ENCODE assay signal across 11 cellular contexts in genomic region chr3:42123012-42123581, GRCh38. TPM values are rescaled to one million over a fixed set of nuclear protein-coding genes. Genes with fewer than 3 reads are reported as not detected.
DNase-seq lines count a peak whose midpoint lies in the region; FAIRE-seq and TF ChIP-seq lines count a peak whose summit lies in the region.
"Had no signal": no experiment of that assay in that cellular context is flagged by ENCODE, and none has a peak within 500 bp of the region (broad histone marks: within the 10 kb centered on the region; RNA-seq: fewer than 3 reads in every experiment).

No MANE protein-coding gene starts in this region.

- H3K4me3 ChIP-seq in MG63 (no peak overlapping the region), fibroblast of mammary gland (ENCODE audit: control insufficient read depth, low read depth, low read length) (no peak overlapping the region), suprapubic skin (peak overlapping the region; percentile 2), ascending aorta (no peak overlapping the region)

- H3K27ac ChIP-seq in suprapubic skin = peak overlapping the region; percentile 76
- no peak overlapping the region for H3K27ac ChIP-seq in ascending aorta

- no peak overlapping the region for H3K4me3 Mint-ChIP-seq in T-helper 2 cell treated with Interferon-gamma antibody and Interleukin-4, amounts not matched to agents 5 μg/mL and 100 μg/mL, for 36 hours

- H3K27me3 ChIP-seq in MG63 = no peaks in the 10 kb centered on the region
- no peaks in the 10 kb centered on the region for H3K27me3 ChIP-seq in suprapubic skin
- H3K27me3 ChIP-seq in ascending aorta = no peaks in the 10 kb centered on the region

- WGBS in suprapubic skin = 53% methylated on average over 8 of the region's 8 CpGs

- FAIRE-seq in HTR-8/SVneo (lab: Jason Lieb, UNC) = no peak

- H3K4me1 Mint-ChIP-seq in T-helper 2 cell treated with Interferon-gamma antibody and Interleukin-4, amounts not matched to agents 5 μg/mL and 100 μg/mL, for 36 hours (ENCODE audit: low read depth) = peaks cover 18% of the 10 kb centered on the region

- H3K9me3 Mint-ChIP-seq in T-helper 2 cell treated with Interferon-gamma antibody and Interleukin-4, amounts not matched to agents 5 μg/mL and 100 μg/mL, for 36 hours = no peaks in the 10 kb centered on the region

- H3K4me1 ChIP-seq in suprapubic skin = peaks cover 61% of the 10 kb centered on the region
- H3K4me1 ChIP-seq in ascending aorta = peaks cover 0 to 17% of the 10 kb centered on the region in 2 donors

- TF ChIP-seq EP300 in suprapubic skin (IDR thresholded peaks at IDR 0.05) = no peak

- DNase-seq in T-helper 2 cell treated with Interferon-gamma antibody and Interleukin-4, amounts not matched to agents 5 μg/mL and 100 μg/mL, for 36 hours (ENCODE audit: low spot score) = no peak
- DNase-seq in T-helper 2 cell (no peak), MG63 (peak; percentile 25), fibroblast of mammary gland (ENCODE audit: low read depth) (peak; percentile 35), suprapubic skin (ENCODE audit: low spot score in 2 of 2) (no peak), HTR-8/SVneo (ENCODE audit: insufficient read length, low spot score) (no peak), DMS79 treated with DMSO at 0.1 percent for 48 hours (lab: John Stamatoyannopoulos, UW) (no peak), ascending aorta (ENCODE audit: low spot score in 2 of 2) (no peak)
- DNase-seq: activated CD4-positive, alpha-beta T cell treated with anti-CD3 and anti-CD28 coated beads for 48 hours; foreskin melanocyte; stimulated activated CD4-positive, alpha-beta T cell treated with anti-CD3 and anti-CD28 coated beads, Interleukin-1b, Interleukin-23, amount 100 ng/mL, for 48 hours had no signal

- peaks cover 8% of the 10 kb centered on the region for H3K36me3 Mint-ChIP-seq in T-helper 2 cell treated with Interferon-gamma antibody and Interleukin-4, amounts not matched to agents 5 μg/mL and 100 μg/mL, for 36 hours (ENCODE audit: low read depth)

- intact Hi-C loops in ascending aorta (cut with DNase I) = no loop called here

- H3K27ac Mint-ChIP-seq in T-helper 2 cell treated with Interferon-gamma antibody and Interleukin-4, amounts not matched to agents 5 μg/mL and 100 μg/mL, for 36 hours = peak overlapping the region; percentile 50

- no peak for TF ChIP-seq POLR2A in suprapubic skin (IDR thresholded peaks at IDR 0.05)

- H3K36me3 ChIP-seq in MG63 = no peaks in the 10 kb centered on the region
- H3K36me3 ChIP-seq in suprapubic skin = peaks cover 25% of the 10 kb centered on the region
- H3K36me3 ChIP-seq in ascending aorta = peaks cover 3 to 16% of the 10 kb centered on the region in 2 donors

- no peaks in the 10 kb centered on the region for H3K27me3 Mint-ChIP-seq in T-helper 2 cell treated with Interferon-gamma antibody and Interleukin-4, amounts not matched to agents 5 μg/mL and 100 μg/mL, for 36 hours (ENCODE audit: low read depth)

- H3K9me3 ChIP-seq in MG63 = no peaks in the 10 kb centered on the region
- no peaks in the 10 kb centered on the region for H3K9me3 ChIP-seq in suprapubic skin
- no peaks in the 10 kb centered on the region for H3K9me3 ChIP-seq in ascending aorta

- no peak for TF ChIP-seq CTCF in fibroblast of mammary gland (conservative IDR thresholded peaks at IDR 0.05; ENCODE audit: control insufficient read depth, insufficient read depth, low read depth, low read length)
- TF ChIP-seq CTCF in suprapubic skin (IDR thresholded peaks at IDR 0.05) = no peak
- TF ChIP-seq CTCF in ascending aorta (IDR thresholded peaks at IDR 0.05) = no peak

RNA-seq across cellular contexts. Expression of gene TRAK1, which starts 31.9 kb away (rescaled TPM):
- total RNA-seq in MG63 (2014; rRNA removed; shearing (Covaris generic); ENCODE audit: low replicate concordance) = 7.1 and 8.2 TPM in 2 replicates
- total RNA-seq in suprapubic skin = 100 to 1,000 TPM in 1 of 4 donors, 10 to 100 TPM in 3; 78.3 to 214 (median 86.4) TPM
- total RNA-seq in ascending aorta = 37.5 TPM

Comparison
In these comparisons a context has a peak if more than half of its experiments do, and no peak if none do; other contexts are left out.
1. DNase-seq: peak in MG63 (single experiment) and fibroblast of mammary gland (single experiment); none in T-helper 2 cell treated with Interferon-gamma antibody and Interleukin-4, amounts not matched to agents 5 μg/mL and 100 μg/mL, for 36 hours (single experiment), T-helper 2 cell (0 of 5), suprapubic skin (0 of 2), HTR-8/SVneo (single experiment), DMS79 treated with DMSO at 0.1 percent for 48 hours (single experiment) and ascending aorta (0 of 2).